In the genomic region with DNA sequence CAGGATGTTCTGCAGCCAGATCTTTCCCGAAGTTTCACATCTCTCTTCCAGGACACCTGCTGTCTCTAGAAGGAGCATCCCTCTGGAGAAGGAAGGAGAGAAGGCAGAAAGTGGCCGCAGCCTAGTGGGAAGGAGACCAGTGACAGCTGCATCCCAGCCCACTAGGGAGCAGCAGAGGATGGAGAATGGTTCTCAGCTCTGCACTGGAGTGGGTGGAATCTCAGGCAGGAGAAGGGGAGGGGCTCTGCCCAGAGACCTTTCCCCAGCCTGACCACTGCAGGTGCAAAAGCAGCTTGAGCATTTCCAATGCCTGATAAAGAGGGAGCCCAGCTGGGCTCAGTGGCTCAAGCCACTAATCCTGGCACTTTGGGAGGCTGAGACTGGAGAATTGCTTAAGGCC, we compare ENCODE assay signal across 9 cellular contexts. TPM values are rescaled to one million over a fixed set of nuclear protein-coding genes. Genes with fewer than 3 reads are reported as not detected.
A peak's percentile ranks its signal among the peaks of the same experiment; 100 is the strongest.
DNase-seq lines count a peak whose midpoint lies in the region; ATAC-seq and TF ChIP-seq lines count a peak whose summit lies in the region.
"Had no signal": no experiment of that assay in that cellular context is flagged by ENCODE, and none has a peak within 500 bp of the region (broad histone marks: within the 10 kb centered on the region; RNA-seq: fewer than 3 reads in every experiment).

No MANE protein-coding gene starts in this region.

- H3K4me3 ChIP-seq in epithelial cell of esophagus (ENCODE audit: low read length): no peak overlapping the region

- peak; percentile 81 for TF ChIP-seq CTCF in epithelial cell of esophagus (IDR thresholded peaks at IDR 0.05; ENCODE audit: insufficient read depth, low read depth, low read length, missing control alignments)

- no peak for ATAC-seq in HG03457 (IDR thresholded peaks at IDR 0.05; ENCODE audit: unreplicated experiment)
- ATAC-seq: naive thymus-derived CD4-positive, alpha-beta T cell had no signal

- DNase-seq in EL: peak; percentile 53
- peak; percentile 1 for DNase-seq in MV-4-11 (lab: John Stamatoyannopoulos, UW)
- peak; percentile 41 for DNase-seq in RPMI8226
- DNase-seq in epithelial cell of esophagus (ENCODE audit: low read depth): peak; percentile 61
- DNase-seq in myocyte (ENCODE audit: low read depth): peak; percentile 57
- DNase-seq in activated naive CD4-positive, alpha-beta T cell (lab: John Stamatoyannopoulos, UW): no peak
- no peak for DNase-seq in stimulated activated CD4-positive, alpha-beta T cell treated with anti-CD3 and anti-CD28 coated beads, Interleukin-4, amount 100 ng/mL, for 24 hours

RNA-seq across cellular contexts. Expression of a gene that starts 32.3 kb away (rescaled TPM):
- total RNA-seq in myocyte: not detected in 2 replicates
- not detected for polyA plus RNA-seq in myocyte (2012)
- total RNA-seq: naive thymus-derived CD4-positive, alpha-beta T cell had no signal
- polyA plus RNA-seq: naive thymus-derived CD4-positive, alpha-beta T cell had no signal

Comparison
In these comparisons a context has a peak if more than half of its experiments do, and no peak if none do; other contexts are left out.
1. DNase-seq: peak in EL (single experiment), MV-4-11 (single experiment), RPMI8226 (single experiment), epithelial cell of esophagus (single experiment) and myocyte (single experiment); none in activated naive CD4-positive, alpha-beta T cell (0 of 4) and stimulated activated CD4-positive, alpha-beta T cell treated with anti-CD3 and anti-CD28 coated beads, Interleukin-4, amount 100 ng/mL, for 24 hours (single experiment).